ENCODE assay signal across 8 cellular contexts in the genomic region with DNA sequence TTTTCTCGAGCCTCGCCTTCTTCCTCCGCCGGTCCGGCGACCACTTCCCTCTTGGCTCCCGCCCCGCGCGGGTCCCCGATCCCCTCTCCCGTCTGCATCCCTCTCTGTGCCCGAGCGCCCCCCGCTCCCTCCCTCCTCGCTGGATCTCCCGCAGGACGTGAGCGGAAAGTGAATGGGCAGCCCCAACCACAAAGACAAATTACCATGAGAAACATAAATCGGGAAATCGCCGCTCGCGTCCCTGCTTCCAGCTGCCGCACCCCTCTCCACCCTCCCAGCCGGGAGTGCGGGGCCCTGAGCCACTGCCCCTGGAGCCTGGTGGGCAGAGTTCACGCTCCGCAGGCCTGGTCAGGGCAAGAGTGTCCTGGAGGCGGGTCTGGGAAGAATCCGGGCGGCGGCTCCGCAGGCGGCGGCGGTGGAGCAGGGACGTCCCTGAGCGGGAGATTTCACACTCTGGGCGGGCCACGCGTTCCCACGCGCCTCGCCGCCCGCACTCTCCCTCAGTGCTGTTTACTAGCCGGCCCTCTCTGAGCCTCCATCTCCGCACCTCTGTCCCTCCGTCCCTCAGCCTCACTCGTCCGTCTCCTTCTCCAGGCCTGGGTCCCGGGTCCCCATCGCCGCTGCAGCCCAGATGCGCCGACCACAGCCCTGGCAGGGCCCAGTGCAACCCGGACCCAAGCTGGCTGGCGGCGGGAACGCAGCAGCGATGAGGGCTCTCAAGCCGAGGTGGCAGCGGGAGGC. TPM values are rescaled to one million over a fixed set of nuclear protein-coding genes. Genes with fewer than 3 reads are reported as not detected.
DNase-seq lines count a peak whose midpoint lies in the region; ATAC-seq, FAIRE-seq and TF ChIP-seq lines count a peak whose summit lies in the region.

No MANE protein-coding gene starts in this region.

- H3K4me1 Mint-ChIP-seq in CD14-positive monocyte (peaks cover 23% of the 10 kb centered on the region), IgD-negative memory B cell (peaks cover 4 to 13% (median 10%) of the 10 kb centered on the region in 3 donors)
- H3K4me1 Mint-ChIP-seq in stimulated activated memory B cell treated with anti-CD40 and anti-IgM and Interleukin-4, amounts not matched to agents 10 μg/mL and 1 μg/mL and 100 μg/mL, for 72 hours: peaks cover 27% of the 10 kb centered on the region

- intact Hi-C loops in CD14-positive monocyte (cut with micrococcal nuclease): no loop called here

- H3K4me3 Mint-ChIP-seq in CD14-positive monocyte (peak overlapping the region; percentile 90 to 98), IgD-negative memory B cell (peak overlapping the region; percentile 22 to 92 (median 80))
- H3K4me3 Mint-ChIP-seq in stimulated activated memory B cell treated with anti-CD40 and anti-IgM and Interleukin-4, amounts not matched to agents 10 μg/mL and 1 μg/mL and 100 μg/mL, for 72 hours: peak overlapping the region; percentile 75

- H3K9me3 Mint-ChIP-seq in CD14-positive monocyte (peaks cover 0 to 21% (median 11%) of the 10 kb centered on the region in 7 donors), IgD-negative memory B cell (peaks cover 0 to 2% (median 2%) of the 10 kb centered on the region in 3 donors)
- H3K9me3 Mint-ChIP-seq in stimulated activated memory B cell treated with anti-CD40 and anti-IgM and Interleukin-4, amounts not matched to agents 10 μg/mL and 1 μg/mL and 100 μg/mL, for 72 hours: no peaks in the 10 kb centered on the region

- no peak overlapping the region for H3K27ac Mint-ChIP-seq in CD14-positive monocyte
- no peak overlapping the region for H3K27ac Mint-ChIP-seq in IgD-negative memory B cell
- no peak overlapping the region for H3K27ac Mint-ChIP-seq in stimulated activated memory B cell treated with anti-CD40 and anti-IgM and Interleukin-4, amounts not matched to agents 10 μg/mL and 1 μg/mL and 100 μg/mL, for 72 hours

- peaks cover 10 to 50% (median 38%) of the 10 kb centered on the region in 3 donors for H3K27me3 Mint-ChIP-seq in CD14-positive monocyte (ENCODE audit: low read depth in 3 of 3)
- peaks cover 41% of the 10 kb centered on the region for H3K27me3 Mint-ChIP-seq in IgD-negative memory B cell
- H3K27me3 Mint-ChIP-seq in stimulated activated memory B cell treated with anti-CD40 and anti-IgM and Interleukin-4, amounts not matched to agents 10 μg/mL and 1 μg/mL and 100 μg/mL, for 72 hours: peaks cover 55% of the 10 kb centered on the region

- DNase-seq in CD14-positive monocyte (ENCODE audit: low spot score): no peak
- peak; percentile 58 for DNase-seq in astrocyte of the hippocampus (ENCODE audit: low read depth, low spot score)
- peak; percentile 70 for DNase-seq in islet precursor cell
- no peak for DNase-seq in D721Med (ENCODE audit: insufficient read length, low spot score)
- DNase-seq in T-helper 9 cell: no peak
- DNase-seq in activated gamma-delta T cell treated with Interleukin-2 at 50 U/mL for 16 hours: no peak

- ATAC-seq in stimulated activated memory B cell treated with anti-CD40 and anti-IgM and Interleukin-4, amounts not matched to agents 10 μg/mL and 1 μg/mL and 100 μg/mL, for 72 hours: peak; percentile 7

- H3K36me3 Mint-ChIP-seq in CD14-positive monocyte (peaks cover 7 to 16% of the 10 kb centered on the region in 2 donors), IgD-negative memory B cell (no peaks in the 10 kb centered on the region)
- no peaks in the 10 kb centered on the region for H3K36me3 Mint-ChIP-seq in stimulated activated memory B cell treated with anti-CD40 and anti-IgM and Interleukin-4, amounts not matched to agents 10 μg/mL and 1 μg/mL and 100 μg/mL, for 72 hours

- no peak for FAIRE-seq in D721Med (lab: Jason Lieb, UNC)

- TF ChIP-seq CTCF in CD14-positive monocyte (IDR thresholded peaks at IDR 0.05): no peak
- TF ChIP-seq CTCF in D721Med (IDR thresholded peaks at IDR 0.05; ENCODE audit: insufficient read depth, missing control alignments): no peak

RNA-seq across cellular contexts. Expression of a gene that starts 0.8 kb away (rescaled TPM):
- polyA plus RNA-seq in CD14-positive monocyte: not detected
- not detected for polyA plus RNA-seq in IgD-negative memory B cell

RNA-seq across cellular contexts. Expression of a gene that starts 40.1 kb away (rescaled TPM):
- polyA plus RNA-seq in CD14-positive monocyte: 1 to 10 TPM; 7.1 to 10.0 TPM
- 4.2 TPM for polyA plus RNA-seq in IgD-negative memory B cell

Comparison
In these comparisons a context has a peak if more than half of its experiments do, and no peak if none do; other contexts are left out.
1. DNase-seq: peak in astrocyte of the hippocampus (single experiment) and islet precursor cell (single experiment); none in CD14-positive monocyte (single experiment), D721Med (single experiment), T-helper 9 cell (single experiment) and activated gamma-delta T cell treated with Interleukin-2 at 50 U/mL for 16 hours (single experiment).
2. Peak in every context shown above with its lines, with median percentiles within 50 percentile points of each other: H3K4me3 Mint-ChIP-seq.